Comparison of ENCODE assay signal across 3 cellular contexts in the genomic region with DNA sequence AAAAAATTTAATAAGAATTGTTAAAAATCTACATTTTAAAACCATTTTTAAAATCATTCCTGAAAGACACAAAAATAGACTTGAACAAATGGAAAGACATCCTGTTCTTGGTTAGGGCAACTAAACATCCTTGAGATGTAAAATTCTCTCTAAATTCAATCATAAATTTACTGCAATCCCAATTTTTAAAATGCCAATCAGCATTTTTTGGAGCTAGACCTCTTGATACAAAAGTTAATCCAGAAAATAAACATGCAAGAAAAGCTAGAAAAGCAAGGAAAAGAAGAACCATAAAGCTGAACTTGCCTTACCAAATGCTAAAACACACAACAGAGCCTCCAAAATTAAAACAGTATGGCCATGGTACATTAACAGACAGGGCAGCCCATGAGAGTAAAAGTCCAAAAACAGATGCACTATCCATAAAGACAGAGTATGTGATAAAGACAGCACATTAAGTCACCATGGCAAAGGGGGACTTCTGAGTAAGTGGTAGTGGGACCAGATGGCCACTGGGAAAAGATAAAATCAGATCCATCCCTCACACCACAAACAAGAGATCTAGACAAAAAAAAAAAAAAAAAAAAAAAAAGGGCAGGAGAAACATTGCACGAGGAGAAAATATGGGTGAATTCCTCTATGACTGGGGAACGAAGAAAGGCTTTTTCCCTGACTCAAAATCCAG.
TF ChIP-seq lines count a peak whose summit lies in the region.

No MANE protein-coding gene starts in this region.

TF ChIP-seq in HepG2, 621 proteins besides CTCF, POLR2A, EP300 and RAD21:
- TF ChIP-seq MAFK (conservative IDR thresholded peaks at IDR 0.05 in 1 of 2, IDR thresholded peaks at IDR 0.05 in 1 of 2; ENCODE audit: low read length in 2 of 2) (peak; percentile 67 to 68), ZNF777 (CRISPR knock-in tag; IDR thresholded peaks at IDR 0.05) (no peak), MAFF (IDR thresholded peaks at IDR 0.05; ENCODE audit: low read depth, low read length) (peak; percentile 55; the same call in 1 of the 2 replicates)

TF ChIP-seq in K562, 482 proteins besides CTCF, POLR2A, EP300 and RAD21 (continues in another document):
- TF ChIP-seq, protein P1, sequence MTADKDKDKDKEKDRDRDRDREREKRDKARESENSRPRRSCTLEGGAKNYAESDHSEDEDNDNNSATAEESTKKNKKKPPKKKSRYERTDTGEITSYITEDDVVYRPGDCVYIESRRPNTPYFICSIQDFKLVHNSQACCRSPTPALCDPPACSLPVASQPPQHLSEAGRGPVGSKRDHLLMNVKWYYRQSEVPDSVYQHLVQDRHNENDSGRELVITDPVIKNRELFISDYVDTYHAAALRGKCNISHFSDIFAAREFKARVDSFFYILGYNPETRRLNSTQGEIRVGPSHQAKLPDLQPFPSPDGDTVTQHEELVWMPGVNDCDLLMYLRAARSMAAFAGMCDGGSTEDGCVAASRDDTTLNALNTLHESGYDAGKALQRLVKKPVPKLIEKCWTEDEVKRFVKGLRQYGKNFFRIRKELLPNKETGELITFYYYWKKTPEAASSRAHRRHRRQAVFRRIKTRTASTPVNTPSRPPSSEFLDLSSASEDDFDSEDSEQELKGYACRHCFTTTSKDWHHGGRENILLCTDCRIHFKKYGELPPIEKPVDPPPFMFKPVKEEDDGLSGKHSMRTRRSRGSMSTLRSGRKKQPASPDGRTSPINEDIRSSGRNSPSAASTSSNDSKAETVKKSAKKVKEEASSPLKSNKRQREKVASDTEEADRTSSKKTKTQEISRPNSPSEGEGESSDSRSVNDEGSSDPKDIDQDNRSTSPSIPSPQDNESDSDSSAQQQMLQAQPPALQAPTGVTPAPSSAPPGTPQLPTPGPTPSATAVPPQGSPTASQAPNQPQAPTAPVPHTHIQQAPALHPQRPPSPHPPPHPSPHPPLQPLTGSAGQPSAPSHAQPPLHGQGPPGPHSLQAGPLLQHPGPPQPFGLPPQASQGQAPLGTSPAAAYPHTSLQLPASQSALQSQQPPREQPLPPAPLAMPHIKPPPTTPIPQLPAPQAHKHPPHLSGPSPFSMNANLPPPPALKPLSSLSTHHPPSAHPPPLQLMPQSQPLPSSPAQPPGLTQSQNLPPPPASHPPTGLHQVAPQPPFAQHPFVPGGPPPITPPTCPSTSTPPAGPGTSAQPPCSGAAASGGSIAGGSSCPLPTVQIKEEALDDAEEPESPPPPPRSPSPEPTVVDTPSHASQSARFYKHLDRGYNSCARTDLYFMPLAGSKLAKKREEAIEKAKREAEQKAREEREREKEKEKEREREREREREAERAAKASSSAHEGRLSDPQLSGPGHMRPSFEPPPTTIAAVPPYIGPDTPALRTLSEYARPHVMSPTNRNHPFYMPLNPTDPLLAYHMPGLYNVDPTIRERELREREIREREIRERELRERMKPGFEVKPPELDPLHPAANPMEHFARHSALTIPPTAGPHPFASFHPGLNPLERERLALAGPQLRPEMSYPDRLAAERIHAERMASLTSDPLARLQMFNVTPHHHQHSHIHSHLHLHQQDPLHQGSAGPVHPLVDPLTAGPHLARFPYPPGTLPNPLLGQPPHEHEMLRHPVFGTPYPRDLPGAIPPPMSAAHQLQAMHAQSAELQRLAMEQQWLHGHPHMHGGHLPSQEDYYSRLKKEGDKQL (CRISPR knock-in tag; IDR thresholded peaks at IDR 0.05; ENCODE audit: borderline replicate concordance) = no peak
- TF ChIP-seq XRCC4 (IDR thresholded peaks at IDR 0.05; ENCODE audit: extremely low read depth, insufficient read depth, insufficient read length) (no peak), C11orf30 (IDR thresholded peaks at IDR 0.05; ENCODE audit: low read depth) (peak; percentile 80), TBL1XR1 (IDR thresholded peaks at IDR 0.05; ENCODE audit: low read length in 2 of 2) (no peak), MAFK (IDR thresholded peaks at IDR 0.05; ENCODE audit: low read length) (0 out of 2 replicates have a peak, but pooled peaks have one; percentile 8), OTX1 (CRISPR knock-in tag; IDR thresholded peaks at IDR 0.05) (no peak), SP1 (CRISPR knock-in tag; IDR thresholded peaks at IDR 0.05) (no peak)
- TF ChIP-seq, protein P2, sequence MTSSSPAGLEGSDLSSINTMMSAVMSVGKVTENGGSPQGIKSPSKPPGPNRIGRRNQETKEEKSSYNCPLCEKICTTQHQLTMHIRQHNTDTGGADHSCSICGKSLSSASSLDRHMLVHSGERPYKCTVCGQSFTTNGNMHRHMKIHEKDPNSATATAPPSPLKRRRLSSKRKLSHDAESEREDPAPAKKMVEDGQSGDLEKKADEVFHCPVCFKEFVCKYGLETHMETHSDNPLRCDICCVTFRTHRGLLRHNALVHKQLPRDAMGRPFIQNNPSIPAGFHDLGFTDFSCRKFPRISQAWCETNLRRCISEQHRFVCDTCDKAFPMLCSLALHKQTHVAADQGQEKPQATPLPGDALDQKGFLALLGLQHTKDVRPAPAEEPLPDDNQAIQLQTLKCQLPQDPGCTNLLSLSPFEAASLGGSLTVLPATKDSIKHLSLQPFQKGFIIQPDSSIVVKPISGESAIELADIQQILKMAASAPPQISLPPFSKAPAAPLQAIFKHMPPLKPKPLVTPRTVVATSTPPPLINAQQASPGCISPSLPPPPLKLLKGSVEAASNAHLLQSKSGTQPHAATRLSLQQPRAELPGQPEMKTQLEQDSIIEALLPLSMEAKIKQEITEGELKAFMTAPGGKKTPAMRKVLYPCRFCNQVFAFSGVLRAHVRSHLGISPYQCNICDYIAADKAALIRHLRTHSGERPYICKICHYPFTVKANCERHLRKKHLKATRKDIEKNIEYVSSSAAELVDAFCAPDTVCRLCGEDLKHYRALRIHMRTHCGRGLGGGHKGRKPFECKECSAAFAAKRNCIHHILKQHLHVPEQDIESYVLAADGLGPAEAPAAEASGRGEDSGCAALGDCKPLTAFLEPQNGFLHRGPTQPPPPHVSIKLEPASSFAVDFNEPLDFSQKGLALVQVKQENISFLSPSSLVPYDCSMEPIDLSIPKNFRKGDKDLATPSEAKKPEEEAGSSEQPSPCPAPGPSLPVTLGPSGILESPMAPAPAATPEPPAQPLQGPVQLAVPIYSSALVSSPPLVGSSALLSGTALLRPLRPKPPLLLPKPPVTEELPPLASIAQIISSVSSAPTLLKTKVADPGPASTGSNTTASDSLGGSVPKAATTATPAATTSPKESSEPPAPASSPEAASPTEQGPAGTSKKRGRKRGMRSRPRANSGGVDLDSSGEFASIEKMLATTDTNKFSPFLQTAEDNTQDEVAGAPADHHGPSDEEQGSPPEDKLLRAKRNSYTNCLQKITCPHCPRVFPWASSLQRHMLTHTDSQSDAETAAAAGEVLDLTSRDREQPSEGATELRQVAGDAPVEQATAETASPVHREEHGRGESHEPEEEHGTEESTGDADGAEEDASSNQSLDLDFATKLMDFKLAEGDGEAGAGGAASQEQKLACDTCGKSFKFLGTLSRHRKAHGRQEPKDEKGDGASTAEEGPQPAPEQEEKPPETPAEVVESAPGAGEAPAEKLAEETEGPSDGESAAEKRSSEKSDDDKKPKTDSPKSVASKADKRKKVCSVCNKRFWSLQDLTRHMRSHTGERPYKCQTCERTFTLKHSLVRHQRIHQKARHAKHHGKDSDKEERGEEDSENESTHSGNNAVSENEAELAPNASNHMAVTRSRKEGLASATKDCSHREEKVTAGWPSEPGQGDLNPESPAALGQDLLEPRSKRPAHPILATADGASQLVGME (CRISPR knock-in tag; IDR thresholded peaks at IDR 0.05) = no peak
- TF ChIP-seq, protein P3, sequence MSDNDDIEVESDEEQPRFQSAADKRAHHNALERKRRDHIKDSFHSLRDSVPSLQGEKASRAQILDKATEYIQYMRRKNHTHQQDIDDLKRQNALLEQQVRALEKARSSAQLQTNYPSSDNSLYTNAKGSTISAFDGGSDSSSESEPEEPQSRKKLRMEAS (CRISPR knock-in tag; IDR thresholded peaks at IDR 0.05) = no peak
- TF ChIP-seq, protein P4, sequence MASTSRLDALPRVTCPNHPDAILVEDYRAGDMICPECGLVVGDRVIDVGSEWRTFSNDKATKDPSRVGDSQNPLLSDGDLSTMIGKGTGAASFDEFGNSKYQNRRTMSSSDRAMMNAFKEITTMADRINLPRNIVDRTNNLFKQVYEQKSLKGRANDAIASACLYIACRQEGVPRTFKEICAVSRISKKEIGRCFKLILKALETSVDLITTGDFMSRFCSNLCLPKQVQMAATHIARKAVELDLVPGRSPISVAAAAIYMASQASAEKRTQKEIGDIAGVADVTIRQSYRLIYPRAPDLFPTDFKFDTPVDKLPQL (IDR thresholded peaks at IDR 0.05; ENCODE audit: extremely low read depth, insufficient read length) = no peak

TF ChIP-seq in H1, 55 proteins besides CTCF, POLR2A, EP300 and RAD21:
- TF ChIP-seq CEBPB (IDR thresholded peaks at IDR 0.05; ENCODE audit: low read depth, low read length) = no peak
- no peak for TF ChIP-seq BRCA1 (IDR thresholded peaks at IDR 0.05; ENCODE audit: low read depth, low read length)
- TF ChIP-seq TCF12 (IDR thresholded peaks at IDR 0.05; ENCODE audit: low read depth, low read length) = no peak
- no peak for TF ChIP-seq KDM1A (IDR thresholded peaks at IDR 0.05; ENCODE audit: borderline replicate concordance, low read length)
